11 cellular contexts compared by ENCODE assay signal in the genomic region with DNA sequence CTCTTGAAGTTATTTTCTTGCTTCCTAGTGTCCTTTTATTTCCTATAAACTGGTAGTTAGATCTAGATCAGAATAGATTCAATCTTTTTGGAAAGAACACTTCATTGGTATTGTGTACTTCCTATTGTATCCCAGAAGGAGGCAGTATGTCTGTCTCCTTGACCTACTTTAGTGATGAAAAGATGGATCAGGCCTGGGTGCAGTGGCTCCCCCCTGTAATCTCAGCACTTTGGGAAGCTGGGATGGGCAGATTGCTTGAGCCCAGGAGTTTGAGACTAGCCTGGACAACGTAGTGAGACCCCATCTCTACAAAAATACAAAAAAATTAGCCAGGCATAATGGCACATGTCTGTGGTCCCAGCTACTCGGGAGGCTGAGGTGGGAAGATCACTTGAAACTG. TPM values are rescaled to one million over a fixed set of nuclear protein-coding genes. Genes with fewer than 3 reads are reported as not detected.
DNase-seq lines count a peak whose midpoint lies in the region; ATAC-seq, FAIRE-seq and TF ChIP-seq lines count a peak whose summit lies in the region.
"Had no signal": no experiment of that assay in that cellular context is flagged by ENCODE, and none has a peak within 500 bp of the region (broad histone marks: within the 10 kb centered on the region; RNA-seq: fewer than 3 reads in every experiment).

No MANE protein-coding gene starts in this region.

- no peak for TF ChIP-seq POLR2A in NB4 (IDR thresholded peaks at IDR 0.05; ENCODE audit: extremely low read depth, insufficient read length)
- no peak for TF ChIP-seq POLR2A in H54 (IDR thresholded peaks at IDR 0.05; ENCODE audit: low read depth, low read length)

- no peaks in the 10 kb centered on the region for H3K4me1 Mint-ChIP-seq in activated CD4-positive, alpha-beta T cell treated with anti-CD3 and anti-CD28 coated beads for 36 hours

- H3K4me2 ChIP-seq in smooth muscle cell = no peak overlapping the region

- no peaks in the 10 kb centered on the region for H3K9me3 Mint-ChIP-seq in activated CD4-positive, alpha-beta T cell treated with anti-CD3 and anti-CD28 coated beads for 36 hours (ENCODE audit: low read depth)
- H3K9me3 Mint-ChIP-seq: activated naive CD4-positive, alpha-beta T cell treated with anti-CD3 and anti-CD28 coated beads, Interleukin-2, amount 50 U/mL, for 72 hours had no signal

- H3K9ac ChIP-seq in smooth muscle cell (ENCODE audit: low read depth) (no peak overlapping the region), kidney (ENCODE audit: low read length in 2 of 2) (no peak overlapping the region)

- intact Hi-C loops in activated CD4-positive, alpha-beta T cell treated with anti-CD3 and anti-CD28 coated beads for 36 hours (cut with DNase I, micrococcal nuclease) = loop anchor here in 1 of 2 experiments (1.0 kb wide), 1 partner anchor 105 kb away; no protein-coding TSS in a partner anchor
- intact Hi-C loops in kidney (cut with DNase I) = no loop called here

- H3K79me2 ChIP-seq in smooth muscle cell (ENCODE audit: low read depth) = no peaks in the 10 kb centered on the region

- CTCF ChIA-PET in activated CD4-positive, alpha-beta T cell treated with anti-CD3 and anti-CD28 coated beads for 36 hours (lab: Charles Lee) = interaction anchor here (0.7 to 1.3 kb wide), 5 partner anchors 11 to 254 kb away, joined by 3 to 6 read pairs (median 4); no protein-coding TSS in a partner anchor

- no peak overlapping the region for H3K27ac Mint-ChIP-seq in activated CD4-positive, alpha-beta T cell treated with anti-CD3 and anti-CD28 coated beads for 36 hours
- H3K27ac Mint-ChIP-seq: activated naive CD4-positive, alpha-beta T cell treated with anti-CD3 and anti-CD28 coated beads, Interleukin-2, amount 50 U/mL, for 72 hours had no signal

- 86% methylated on average over 2 of the region's 2 CpGs for WGBS in smooth muscle cell (ENCODE audit: low lambda C conversion rate)

- no peak overlapping the region for H2AFZ ChIP-seq in smooth muscle cell (ENCODE audit: low read depth)

- H3K36me3 ChIP-seq in smooth muscle cell (ENCODE audit: low read depth) (no peaks in the 10 kb centered on the region), kidney (ENCODE audit: control insufficient read depth in 1 of 2, insufficient read depth in 2 of 2, low read length in 2 of 2) (no peaks in the 10 kb centered on the region)

- H3K4me1 ChIP-seq in smooth muscle cell (ENCODE audit: low read depth) (no peaks in the 10 kb centered on the region), kidney (ENCODE audit: control insufficient read depth in 1 of 2, insufficient read depth in 1 of 2, low read depth in 1 of 2, low read length in 2 of 2) (no peaks in the 10 kb centered on the region)

- ATAC-seq in activated CD4-positive, alpha-beta T cell treated with anti-CD3 and anti-CD28 coated beads for 36 hours = peak; percentile 44
- ATAC-seq: activated naive CD4-positive, alpha-beta T cell treated with anti-CD3 and anti-CD28 coated beads, Interleukin-2, amount 50 U/mL, for 72 hours had no signal

- H3K27me3 Mint-ChIP-seq in activated CD4-positive, alpha-beta T cell treated with anti-CD3 and anti-CD28 coated beads for 36 hours = peaks cover 2% of the 10 kb centered on the region

- H3K4me3 Mint-ChIP-seq in activated CD4-positive, alpha-beta T cell treated with anti-CD3 and anti-CD28 coated beads for 36 hours = no peak overlapping the region

- POLR2A ChIA-PET in activated CD4-positive, alpha-beta T cell treated with anti-CD3 and anti-CD28 coated beads for 36 hours (lab: Charles Lee) = no interaction called here

- peak; percentile 41 for TF ChIP-seq CTCF in NB4 (IDR thresholded peaks at IDR 0.05; ENCODE audit: low read depth, low read length)
- peak; percentile 55 for TF ChIP-seq CTCF in epithelial cell of proximal tubule (conservative IDR thresholded peaks at IDR 0.05; ENCODE audit: low read depth, low read length)
- TF ChIP-seq CTCF in smooth muscle cell (IDR thresholded peaks at IDR 0.05; ENCODE audit: borderline replicate concordance, insufficient read depth, poor library complexity, severe bottlenecking) = peak; percentile 19
- no peak for TF ChIP-seq CTCF in kidney (IDR thresholded peaks at IDR 0.05; ENCODE audit: borderline replicate concordance, extremely low read depth, insufficient read depth)

- FAIRE-seq in H54 (lab: Jason Lieb, UNC) (no peak), kidney (lab: Jason Lieb, UNC) (no peak)

- DNase-seq in activated CD4-positive, alpha-beta T cell treated with anti-CD3 and anti-CD28 coated beads for 36 hours = no peak
- DNase-seq in activated CD4-positive, alpha-beta T cell treated with anti-CD3 and anti-CD28 coated beads for 48 hours = no peak
- peak; percentile 18 for DNase-seq in NB4 (ENCODE audit: low read depth)
- DNase-seq in epithelial cell of proximal tubule (ENCODE audit: low read depth) = no peak
- DNase-seq in smooth muscle cell (lab: John Stamatoyannopoulos, UW; ENCODE audit: unreplicated experiment) = no peak
- DNase-seq in HuH-7.5 (ENCODE audit: low spot score) = no peak
- no peak for DNase-seq in H54 (ENCODE audit: insufficient read length, low spot score)
- DNase-seq in kidney = no peak
- DNase-seq: Karpas-422, midbrain had no signal

- no peak overlapping the region for H3K4me3 ChIP-seq in NB4 (ENCODE audit: low read depth, low read length)
- no peak overlapping the region for H3K4me3 ChIP-seq in epithelial cell of proximal tubule (ENCODE audit: low read depth, low read length)
- H3K4me3 ChIP-seq in smooth muscle cell = no peak overlapping the region
- no peak overlapping the region for H3K4me3 ChIP-seq in kidney (ENCODE audit: low read length in 2 of 2)

- no peaks in the 10 kb centered on the region for H3K9me3 ChIP-seq in smooth muscle cell (replicated peaks; ENCODE audit: low read depth)
- no peaks in the 10 kb centered on the region for H3K9me3 ChIP-seq in kidney (ENCODE audit: control insufficient read depth in 1 of 2, low read length in 2 of 2)

- H3K27ac ChIP-seq in smooth muscle cell (ENCODE audit: low read depth) = no peak overlapping the region
- H3K27ac ChIP-seq in kidney (ENCODE audit: low read depth in 2 of 2, low read length in 2 of 2) = no peak overlapping the region

- no peaks in the 10 kb centered on the region for H3K27me3 ChIP-seq in smooth muscle cell (ENCODE audit: low read depth)

- H3K36me3 Mint-ChIP-seq in activated CD4-positive, alpha-beta T cell treated with anti-CD3 and anti-CD28 coated beads for 36 hours (ENCODE audit: low read depth) = no peaks in the 10 kb centered on the region
- H3K36me3 Mint-ChIP-seq: activated naive CD4-positive, alpha-beta T cell treated with anti-CD3 and anti-CD28 coated beads, Interleukin-2, amount 50 U/mL, for 72 hours had no signal

- no peaks in the 10 kb centered on the region for H3F3A ChIP-seq in smooth muscle cell (ENCODE audit: low read depth)

- H4K20me1 ChIP-seq in smooth muscle cell (ENCODE audit: low read depth) = no peaks in the 10 kb centered on the region

RNA-seq across cellular contexts. Expression of gene BSN, which starts 12.0 kb away (rescaled TPM):
- total RNA-seq in activated CD4-positive, alpha-beta T cell treated with anti-CD3 and anti-CD28 coated beads for 36 hours = under 1 TPM; 0.09 to 0.11 TPM
- total RNA-seq in epithelial cell of proximal tubule (under 0.01 and 0.46 TPM in 2 replicates), smooth muscle cell (under 0.01 and 0.22 TPM in 2 replicates), kidney (1.3 TPM)
- polyA plus RNA-seq in smooth muscle cell (0.07 and 0.50 TPM in 2 replicates), kidney (ENCODE audit: insufficient read depth, low read depth, low replicate concordance) (0.11 TPM)
